ENCODE assay signal across 15 cellular contexts in the genomic region with DNA sequence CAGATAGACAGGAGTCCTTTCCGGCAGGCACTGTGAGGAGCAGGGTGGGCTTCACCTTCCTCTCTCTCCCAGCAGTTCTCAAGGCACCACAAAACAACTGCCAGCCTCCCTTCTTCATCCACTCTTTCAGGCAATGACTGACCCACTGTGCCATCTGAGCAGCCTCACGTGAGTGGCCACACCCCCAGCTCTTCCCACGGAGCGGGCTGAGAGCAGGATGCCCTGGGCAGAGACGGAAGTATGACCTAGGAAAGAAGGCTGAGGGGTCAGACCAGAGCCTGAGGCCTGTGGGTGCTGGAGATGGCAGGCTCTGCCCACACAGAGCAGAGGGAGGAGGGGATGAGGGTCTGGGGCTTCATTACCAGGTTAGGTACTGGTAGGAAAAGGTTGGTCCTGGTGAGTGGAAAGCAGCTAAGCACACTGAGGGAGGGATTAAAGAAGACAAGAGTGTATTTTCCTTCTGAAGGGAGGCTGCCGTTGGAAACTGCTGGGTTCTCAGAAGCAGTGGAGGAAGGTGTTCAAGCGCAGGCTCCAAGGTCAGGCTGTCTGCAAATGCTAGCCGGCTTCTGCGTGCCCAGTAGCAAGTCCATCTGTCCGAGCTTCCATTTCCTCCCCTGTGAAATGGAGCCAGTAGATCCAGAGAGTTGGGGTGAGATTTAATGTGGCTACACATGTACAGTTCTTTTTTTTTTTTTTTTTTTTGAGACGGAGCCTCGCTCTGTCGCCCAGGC. TPM values are rescaled to one million over a fixed set of nuclear protein-coding genes. Genes with fewer than 3 reads are reported as not detected.
DNase-seq lines count a peak whose midpoint lies in the region; ATAC-seq and TF ChIP-seq lines count a peak whose summit lies in the region.
"Had no signal": no experiment of that assay in that cellular context is flagged by ENCODE, and none has a peak within 500 bp of the region (broad histone marks: within the 10 kb centered on the region; RNA-seq: fewer than 3 reads in every experiment).

No MANE protein-coding gene starts in this region.

- peaks cover 10% of the 10 kb centered on the region for H3K27me3 ChIP-seq in CD4-positive, alpha-beta T cell (ENCODE audit: control insufficient read depth, insufficient read depth, low read length)
- peaks cover 5% of the 10 kb centered on the region for H3K27me3 ChIP-seq in ovary

- no peak for ATAC-seq in CD4-positive, alpha-beta T cell (ENCODE audit: poor library complexity)
- no peak for ATAC-seq in activated naive CD8-positive, alpha-beta T cell treated with anti-CD3 and anti-CD28 coated beads, Interleukin-2, amount 10 ng/mL, durations not matched to agents 7 days and 5 days (ENCODE audit: low read depth)

- H3K4me1 Mint-ChIP-seq in CD4-positive, alpha-beta T cell (ENCODE audit: low read depth), result peaks cover 55% of the 10 kb centered on the region
- H3K4me1 Mint-ChIP-seq in activated naive CD8-positive, alpha-beta T cell treated with anti-CD3 and anti-CD28 coated beads, Interleukin-2, amount 10 ng/mL, durations not matched to agents 7 days and 5 days, result peaks cover 39% of the 10 kb centered on the region
- peaks cover 16% of the 10 kb centered on the region for H3K4me1 Mint-ChIP-seq in nephron

- intact Hi-C loops in CD4-positive, alpha-beta T cell (cut with DNase I, micrococcal nuclease), result no loop called here
- intact Hi-C loops in ovary (cut with DNase I), result loop anchor here in 1 of 4 donors (5.0 kb wide), 1 partner anchor 35 kb away; no protein-coding TSS in a partner anchor

- H3K36me3 ChIP-seq in ovary, result no peaks in the 10 kb centered on the region
- H3K36me3 ChIP-seq: cardiac muscle cell, suprapubic skin had no signal

- H3K27ac ChIP-seq in CD4-positive, alpha-beta T cell (ENCODE audit: low read depth, low read length), result no peak overlapping the region
- H3K27ac ChIP-seq in ovary, result no peak overlapping the region
- H3K27ac ChIP-seq: cardiac muscle cell, suprapubic skin had no signal

- no peak for TF ChIP-seq EP300 in ovary (IDR thresholded peaks at IDR 0.05)

- POLR2A ChIA-PET in CD4-positive, alpha-beta T cell (lab: Charles Lee), result interaction anchor here (0.7 to 7.5 kb wide), 6 partner anchors 14 to 86 kb away, joined by 3 to 185 read pairs (median 7); a partner anchor contains a TSS
- POLR2A ChIA-PET in activated naive CD8-positive, alpha-beta T cell treated with anti-CD3 and anti-CD28 coated beads, Interleukin-2, amount 10 ng/mL, durations not matched to agents 7 days and 5 days (lab: Charles Lee), result interaction anchor here (0.7 to 16.3 kb wide), 18 partner anchors 7 to 87 kb away, joined by 3 to 336 read pairs (median 6); a partner anchor contains a TSS

- no peaks in the 10 kb centered on the region for H3K9me3 Mint-ChIP-seq in CD4-positive, alpha-beta T cell
- no peaks in the 10 kb centered on the region for H3K9me3 Mint-ChIP-seq in activated naive CD8-positive, alpha-beta T cell treated with anti-CD3 and anti-CD28 coated beads, Interleukin-2, amount 10 ng/mL, durations not matched to agents 7 days and 5 days
- H3K9me3 Mint-ChIP-seq in nephron, result no peaks in the 10 kb centered on the region

- H3K4me3 ChIP-seq in ovary, result no peak overlapping the region
- H3K4me3 ChIP-seq: cardiac muscle cell, suprapubic skin had no signal

- peak overlapping the region; percentile 81 for H3K27ac Mint-ChIP-seq in CD4-positive, alpha-beta T cell
- H3K27ac Mint-ChIP-seq in activated naive CD8-positive, alpha-beta T cell treated with anti-CD3 and anti-CD28 coated beads, Interleukin-2, amount 10 ng/mL, durations not matched to agents 7 days and 5 days, result peak overlapping the region; percentile 95
- peak overlapping the region; percentile 44 to 80 (median 58) for H3K27ac Mint-ChIP-seq in nephron

- DNase-seq in CD4-positive, alpha-beta T cell, result peak in 1 of 10 experiments; percentile 32
- peak; percentile 18 for DNase-seq in GM13976 (ENCODE audit: low spot score)
- DNase-seq in activated naive CD8-positive, alpha-beta T cell treated with anti-CD3 and anti-CD28 coated beads, Interleukin-2, amount 10 ng/mL, durations not matched to agents 7 days and 5 days, result peak; percentile 51
- DNase-seq in HPDE6-E6E7 (ENCODE audit: extremely low spot score), result no peak
- DNase-seq in ovary, result no peak
- DNase-seq in NCI-H1930 (lab: John Stamatoyannopoulos, UW), result no peak
- DNase-seq: activated gamma-delta T cell, Calu3, NCI-H2081 treated with DMSO at 0.1 percent for 48 hours, NCI-H774 had no signal

- H3K4me1 ChIP-seq in ovary (ENCODE audit: insufficient read depth), result peaks cover 3% of the 10 kb centered on the region

- H3K9me3 ChIP-seq in CD4-positive, alpha-beta T cell (ENCODE audit: control insufficient read depth, low read length), result no peaks in the 10 kb centered on the region
- no peaks in the 10 kb centered on the region for H3K9me3 ChIP-seq in ovary
- H3K9me3 ChIP-seq: suprapubic skin had no signal

- peaks cover 23% of the 10 kb centered on the region for H3K36me3 Mint-ChIP-seq in CD4-positive, alpha-beta T cell (ENCODE audit: low read depth)
- peaks cover 54% of the 10 kb centered on the region for H3K36me3 Mint-ChIP-seq in activated naive CD8-positive, alpha-beta T cell treated with anti-CD3 and anti-CD28 coated beads, Interleukin-2, amount 10 ng/mL, durations not matched to agents 7 days and 5 days
- H3K36me3 Mint-ChIP-seq in nephron (ENCODE audit: low read depth), result no peaks in the 10 kb centered on the region

- 34 to 46% (median 44%) methylated on average over 13 of the region's 13 CpGs for WGBS in ovary, 3 donors

- no peak for TF ChIP-seq CTCF in CD4-positive, alpha-beta T cell (IDR thresholded peaks at IDR 0.05)
- TF ChIP-seq CTCF in GM13976 (IDR thresholded peaks at IDR 0.05; ENCODE audit: borderline replicate concordance, control extremely low read depth, extremely low read depth, insufficient read depth, missing control alignments) (no peak), nephron (IDR thresholded peaks at IDR 0.05; ENCODE audit: unreplicated experiment in 3 of 3) (no peak), ovary (IDR thresholded peaks at IDR 0.05) (no peak)

- H3K4me3 Mint-ChIP-seq in CD4-positive, alpha-beta T cell, result peak overlapping the region; percentile 93
- H3K4me3 Mint-ChIP-seq in activated naive CD8-positive, alpha-beta T cell treated with anti-CD3 and anti-CD28 coated beads, Interleukin-2, amount 10 ng/mL, durations not matched to agents 7 days and 5 days, result peak overlapping the region; percentile 89
- peak overlapping the region; percentile 5 to 30 (median 18) for H3K4me3 Mint-ChIP-seq in nephron

- no peak for TF ChIP-seq POLR2A in ovary (IDR thresholded peaks at IDR 0.05)

- CTCF ChIA-PET in CD4-positive, alpha-beta T cell (lab: Charles Lee), result no interaction called here

- H3K27me3 Mint-ChIP-seq in CD4-positive, alpha-beta T cell, result peaks cover 14% of the 10 kb centered on the region
- no peaks in the 10 kb centered on the region for H3K27me3 Mint-ChIP-seq in activated naive CD8-positive, alpha-beta T cell treated with anti-CD3 and anti-CD28 coated beads, Interleukin-2, amount 10 ng/mL, durations not matched to agents 7 days and 5 days
- peaks cover 14% of the 10 kb centered on the region for H3K27me3 Mint-ChIP-seq in nephron (ENCODE audit: low read depth)

- in situ Hi-C loops in GM13976 (cut with MboI; ENCODE audit: low sequenced_read_pairs, unreplicated experiment), result no loop called here

RNA-seq across cellular contexts. Expression of a gene that starts 4.6 kb away (rescaled TPM):
- total RNA-seq in CD4-positive, alpha-beta T cell, result 10 to 100 TPM; 14.4 to 14.7 TPM
- 10 to 100 TPM; 32.1 to 34.0 TPM for total RNA-seq in activated naive CD8-positive, alpha-beta T cell treated with anti-CD3 and anti-CD28 coated beads, Interleukin-2, amount 10 ng/mL, durations not matched to agents 7 days and 5 days
- 1 to 10 TPM in 1 of 7 donors, under 1 TPM in 4, not detected in 2; 0.15 to 1.1 (median 0.20) TPM for total RNA-seq in ovary
- polyA plus RNA-seq in ovary, result under 1 TPM in 1 of 2 donors, not detected in 1; 0.02 TPM
- total RNA-seq: Calu3, cardiac muscle cell, MCF 10A, skeletal muscle tissue had no signal
- polyA plus RNA-seq: cardiac muscle cell had no signal

RNA-seq across cellular contexts. Expression of a gene that starts 6.1 kb away (rescaled TPM):
- total RNA-seq in CD4-positive, alpha-beta T cell, result 100 to 1,000 TPM; 670 to 671 TPM
- 100 to 1,000 TPM; 641 to 664 TPM for total RNA-seq in activated naive CD8-positive, alpha-beta T cell treated with anti-CD3 and anti-CD28 coated beads, Interleukin-2, amount 10 ng/mL, durations not matched to agents 7 days and 5 days
- total RNA-seq in ovary, result 10 to 100 TPM in 4 of 7 donors, 1 to 10 TPM in 3; 3.3 to 21.3 (median 10.6) TPM
- 1 to 10 TPM in 1 of 2 donors, under 1 TPM in 1; 0.25 to 6.1 TPM for polyA plus RNA-seq in ovary

RNA-seq across cellular contexts. Expression of a gene that starts 16.5 kb away (rescaled TPM):
- not detected for total RNA-seq in CD4-positive, alpha-beta T cell
- not detected for total RNA-seq in activated naive CD8-positive, alpha-beta T cell treated with anti-CD3 and anti-CD28 coated beads, Interleukin-2, amount 10 ng/mL, durations not matched to agents 7 days and 5 days
- not detected for total RNA-seq in ovary
- not detected for polyA plus RNA-seq in ovary
- total RNA-seq: Calu3, cardiac muscle cell, MCF 10A, skeletal muscle tissue, suprapubic skin had no signal
- polyA plus RNA-seq: cardiac muscle cell had no signal

RNA-seq across cellular contexts. Expression of a gene that starts 24.8 kb away (rescaled TPM):
- total RNA-seq in CD4-positive, alpha-beta T cell, result 100 to 1,000 TPM; 364 to 383 TPM
- 1,000 to 10,000 TPM; 1,890 to 1,949 TPM for total RNA-seq in activated naive CD8-positive, alpha-beta T cell treated with anti-CD3 and anti-CD28 coated beads, Interleukin-2, amount 10 ng/mL, durations not matched to agents 7 days and 5 days
- 1,000 to 10,000 TPM in 1 of 7 donors, 100 to 1,000 TPM in 6; 207 to 1,149 (median 546) TPM for total RNA-seq in ovary
- 100 to 1,000 TPM; 306 to 616 TPM for polyA plus RNA-seq in ovary

RNA-seq across cellular contexts. Expression of a gene that starts 31.0 kb away (rescaled TPM):
- 100 to 1,000 TPM; 286 to 306 TPM for total RNA-seq in CD4-positive, alpha-beta T cell
- total RNA-seq in activated naive CD8-positive, alpha-beta T cell treated with anti-CD3 and anti-CD28 coated beads, Interleukin-2, amount 10 ng/mL, durations not matched to agents 7 days and 5 days, result 1,000 to 10,000 TPM; 1,182 to 1,374 TPM
- 100 to 1,000 TPM; 317 to 760 (median 496) TPM for total RNA-seq in ovary
- polyA plus RNA-seq in ovary, result 100 to 1,000 TPM; 211 to 748 TPM

Comparison
In these comparisons a context has a peak if more than half of its experiments do, and no peak if none do; other contexts are left out.
1. DNase-seq: peak in GM13976 (single experiment) and activated naive CD8-positive, alpha-beta T cell treated with anti-CD3 and anti-CD28 coated beads, Interleukin-2, amount 10 ng/mL, durations not matched to agents 7 days and 5 days (single experiment); none in HPDE6-E6E7 (single experiment), ovary (0 of 5) and NCI-H1930 (0 of 2).
2. H3K4me3 Mint-ChIP-seq: peak in every context shown above with its lines; median percentile 93 in CD4-positive, alpha-beta T cell; 89 in activated naive CD8-positive, alpha-beta T cell treated with anti-CD3 and anti-CD28 coated beads, Interleukin-2, amount 10 ng/mL, durations not matched to agents 7 days and 5 days; 18 in nephron.
3. RNA of a gene that starts 4.6 kb away (total RNA-seq): 32.1 to 34.0 TPM in activated naive CD8-positive, alpha-beta T cell treated with anti-CD3 and anti-CD28 coated beads, Interleukin-2, amount 10 ng/mL, durations not matched to agents 7 days and 5 days and 14.4 to 14.7 TPM in CD4-positive, alpha-beta T cell; 0.15 to 1.1 TPM in ovary; every median in the first group is over 4 times any median in the second.
4. RNA of a gene that starts 6.1 kb away (total RNA-seq): 670 to 671 TPM in CD4-positive, alpha-beta T cell and 641 to 664 TPM in activated naive CD8-positive, alpha-beta T cell treated with anti-CD3 and anti-CD28 coated beads, Interleukin-2, amount 10 ng/mL, durations not matched to agents 7 days and 5 days; 3.3 to 21.3 TPM in ovary; every median in the first group is over 10 times any median in the second.
5. Peak in every context shown above with its lines, with median percentiles within 50 percentile points of each other: H3K27ac Mint-ChIP-seq.